In the genomic region with DNA sequence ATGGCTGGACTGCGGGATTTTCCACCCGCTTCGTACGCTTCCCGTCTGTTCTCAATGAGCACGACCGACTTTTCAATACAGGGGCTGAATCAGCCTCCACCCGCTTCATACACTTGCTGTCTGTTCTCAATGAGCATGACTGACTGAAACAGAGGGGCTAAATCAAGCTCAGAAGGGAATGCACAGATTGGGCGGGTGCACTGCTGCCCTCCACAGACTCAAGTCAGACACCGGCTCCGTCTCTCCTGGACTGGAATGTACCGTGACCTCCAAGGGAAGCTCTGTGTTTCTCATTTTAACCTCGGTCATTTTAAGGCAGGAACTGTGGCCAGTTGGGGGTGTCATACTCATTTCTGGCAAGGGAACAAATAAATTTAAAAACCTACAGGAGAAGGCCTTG, we compare ENCODE assay signal across 31 cellular contexts. TPM values are rescaled to one million over a fixed set of nuclear protein-coding genes. Genes with fewer than 3 reads are reported as not detected.
DNase-seq lines count a peak whose midpoint lies in the region; ATAC-seq, FAIRE-seq and TF ChIP-seq lines count a peak whose summit lies in the region.
"Had no signal": no experiment of that assay in that cellular context is flagged by ENCODE, and none has a peak within 500 bp of the region (broad histone marks: within the 10 kb centered on the region; RNA-seq: fewer than 3 reads in every experiment).

No MANE protein-coding gene starts in this region.

- peak; percentile 3 for DNase-seq in left cardiac atrium
- DNase-seq in cardiac septum (ENCODE audit: low spot score): no peak
- DNase-seq in astrocyte (ENCODE audit: low read depth): no peak
- peak; percentile 81 for DNase-seq in myocyte (ENCODE audit: low read depth)
- DNase-seq in type B pancreatic cell (ENCODE audit: extremely low spot score, unreplicated experiment): no peak
- DNase-seq in NCI-H2196 treated with DMSO at 0.1 percent for 48 hours (lab: John Stamatoyannopoulos, UW; ENCODE audit: unreplicated experiment): no peak
- no peak for DNase-seq in GM12892 (ENCODE audit: insufficient read length)
- DNase-seq in SKM-1 (lab: John Stamatoyannopoulos, UW; ENCODE audit: unreplicated experiment): no peak
- DNase-seq: activated CD4-positive, alpha-beta memory T cell treated with anti-CD3 and anti-CD28 coated beads, Interleukin-2, amount 10 ng/mL, durations not matched to agents 7 days and 5 days; activated CD4-positive, alpha-beta T cell treated with anti-CD3 and anti-CD28 coated beads for 1 hour; activated effector memory CD4-positive, alpha-beta T cell treated with Interleukin-2 at 50 U/mL for 16 hours; activated naive CD8-positive, alpha-beta T cell treated with anti-CD3 and anti-CD28 coated beads for 36 hours; CD4-positive, alpha-beta memory T cell; foreskin melanocyte; kidney glomerular epithelial cell; NCI-H1105; NCI-H1930; NCI-H524; PC-9; retina; stimulated activated CD8-positive, alpha-beta memory T cell treated with anti-CD3 and anti-CD28 coated beads, Interleukin-4, amount 100 ng/mL, for 48 hours; uterus had no signal

- H3K79me2 ChIP-seq in astrocyte (ENCODE audit: insufficient read depth, low read length): peaks cover 74% of the 10 kb centered on the region

- no peak overlapping the region for H3K27ac ChIP-seq in astrocyte (ENCODE audit: low read depth, low read length)
- H3K27ac ChIP-seq: PC-9, testis, uterus had no signal

- H3K4me1 Mint-ChIP-seq in astrocyte (ENCODE audit: low read depth, unreplicated experiment) (peaks cover 7% of the 10 kb centered on the region), type B pancreatic cell (ENCODE audit: unreplicated experiment) (peaks cover 7% of the 10 kb centered on the region)

- TF ChIP-seq POLR2A in GM12892 (IDR thresholded peaks at IDR 0.05; ENCODE audit: low read depth, low read length): no peak

- no peak overlapping the region for H3K4me3 ChIP-seq in astrocyte (ENCODE audit: insufficient read depth, low read depth, low read length)
- H3K4me3 ChIP-seq: GM23338, K562, lung, PC-9, testis, uterus had no signal

- no peak overlapping the region for H3K4me2 ChIP-seq in astrocyte (ENCODE audit: low read length)
- H3K4me2 ChIP-seq: GM23338, PC-9 had no signal

- H3K4me1 ChIP-seq in astrocyte (ENCODE audit: insufficient read depth, low read length): no peaks in the 10 kb centered on the region

- ATAC-seq in left cardiac atrium: no peak
- ATAC-seq: GM23338; K562; natural killer cell treated with Interleukin-12 subunit alpha and Interleukin-12 subunit beta and Interleukin-15 and Interleukin-18, amount 100 ng/mL, for 72 hours had no signal

- H3K27me3 Mint-ChIP-seq in astrocyte (ENCODE audit: low read depth, unreplicated experiment) (no peaks in the 10 kb centered on the region), type B pancreatic cell (no peaks in the 10 kb centered on the region)
- H3K27me3 Mint-ChIP-seq: activated CD4-positive, alpha-beta memory T cell treated with anti-CD3 and anti-CD28 coated beads, Interleukin-2, amount 10 ng/mL, durations not matched to agents 7 days and 5 days; activated naive CD8-positive, alpha-beta T cell treated with anti-CD3 and anti-CD28 coated beads for 36 hours; CD4-positive, alpha-beta memory T cell; dendritic cell treated with granulocyte-macrophage colony-stimulating factor and Interleukin-4, amounts not matched to agents 40 ng/mL and 50 ng/mL, for 4 days; natural killer cell treated with Interleukin-12 subunit alpha and Interleukin-12 subunit beta and Interleukin-15 and Interleukin-18, amount 100 ng/mL, for 72 hours; stimulated activated naive CD8-positive, alpha-beta T cell treated with anti-CD3 and anti-CD28 coated beads, Interleukin-15, Interleukin-2, amounts not matched to agents 100 ng/mL and 50 ng/mL, for 24 hours had no signal

- no peaks in the 10 kb centered on the region for H3K27me3 ChIP-seq in astrocyte (ENCODE audit: insufficient read depth, low read length)
- H3K27me3 ChIP-seq: testis, uterus had no signal

- intact Hi-C loops in left cardiac atrium (cut with DNase I): no loop called here
- intact Hi-C loops in cardiac septum (cut with DNase I): loop anchor here (5.0 kb wide), 1 partner anchor 253 kb away; no protein-coding TSS in a partner anchor

- no peaks in the 10 kb centered on the region for H3K9me3 ChIP-seq in astrocyte (ENCODE audit: insufficient read depth, low read depth, low read length)
- H3K9me3 ChIP-seq: testis, uterus had no signal

- H3K9me3 Mint-ChIP-seq in astrocyte (ENCODE audit: unreplicated experiment) (no peaks in the 10 kb centered on the region), type B pancreatic cell (no peaks in the 10 kb centered on the region)
- H3K9me3 Mint-ChIP-seq: activated CD4-positive, alpha-beta memory T cell treated with anti-CD3 and anti-CD28 coated beads, Interleukin-2, amount 10 ng/mL, durations not matched to agents 7 days and 5 days; activated naive CD8-positive, alpha-beta T cell treated with anti-CD3 and anti-CD28 coated beads for 36 hours; CD4-positive, alpha-beta memory T cell; dendritic cell treated with granulocyte-macrophage colony-stimulating factor and Interleukin-4, amounts not matched to agents 40 ng/mL and 50 ng/mL, for 4 days; GM23338; natural killer cell treated with Interleukin-12 subunit alpha and Interleukin-12 subunit beta and Interleukin-15 and Interleukin-18, amount 100 ng/mL, for 72 hours; stimulated activated naive CD8-positive, alpha-beta T cell treated with anti-CD3 and anti-CD28 coated beads, Interleukin-15, Interleukin-2, amounts not matched to agents 100 ng/mL and 50 ng/mL, for 24 hours; T-helper 2 cell treated with Interferon-gamma antibody and Interleukin-4, amounts not matched to agents 5 μg/mL and 100 μg/mL, for 36 hours had no signal

- H2AFZ ChIP-seq in astrocyte (ENCODE audit: low read depth, low read length): no peak overlapping the region
- H2AFZ ChIP-seq: GM23338, PC-9 had no signal

- H3K36me3 Mint-ChIP-seq in astrocyte (ENCODE audit: low read depth, unreplicated experiment) (peaks cover 2% of the 10 kb centered on the region), type B pancreatic cell (peaks cover 4% of the 10 kb centered on the region)

- H3K4me3 Mint-ChIP-seq in astrocyte (ENCODE audit: unreplicated experiment) (no peak overlapping the region), type B pancreatic cell (no peak overlapping the region)
- H3K4me3 Mint-ChIP-seq: activated CD4-positive, alpha-beta memory T cell treated with anti-CD3 and anti-CD28 coated beads, Interleukin-2, amount 10 ng/mL, durations not matched to agents 7 days and 5 days; activated naive CD8-positive, alpha-beta T cell treated with anti-CD3 and anti-CD28 coated beads for 36 hours; CD4-positive, alpha-beta memory T cell; dendritic cell treated with granulocyte-macrophage colony-stimulating factor and Interleukin-4, amounts not matched to agents 40 ng/mL and 50 ng/mL, for 4 days; GM23338; natural killer cell treated with Interleukin-12 subunit alpha and Interleukin-12 subunit beta and Interleukin-15 and Interleukin-18, amount 100 ng/mL, for 72 hours; stimulated activated naive CD8-positive, alpha-beta T cell treated with anti-CD3 and anti-CD28 coated beads, Interleukin-15, Interleukin-2, amounts not matched to agents 100 ng/mL and 50 ng/mL, for 24 hours; T-helper 2 cell treated with Interferon-gamma antibody and Interleukin-4, amounts not matched to agents 5 μg/mL and 100 μg/mL, for 36 hours had no signal

- H3K9ac ChIP-seq in astrocyte (ENCODE audit: low read length): no peak overlapping the region

- H4K20me1 ChIP-seq in astrocyte (ENCODE audit: insufficient read depth, low read length): peaks cover 88% of the 10 kb centered on the region

- FAIRE-seq in astrocyte (lab: Jason Lieb, UNC) (no peak), GM12892 (lab: Jason Lieb, UNC) (no peak)
- FAIRE-seq: A204.1, K562 had no signal

- TF ChIP-seq CTCF in astrocyte (IDR thresholded peaks at IDR 0.05; ENCODE audit: insufficient read depth, low read depth, low read length) (no peak), type B pancreatic cell (conservative IDR thresholded peaks at IDR 0.05) (no peak)

- H3K27ac Mint-ChIP-seq in astrocyte (ENCODE audit: unreplicated experiment) (peak overlapping the region; percentile 34), type B pancreatic cell (peak overlapping the region; percentile 51)
- H3K27ac Mint-ChIP-seq: activated CD4-positive, alpha-beta memory T cell treated with anti-CD3 and anti-CD28 coated beads, Interleukin-2, amount 10 ng/mL, durations not matched to agents 7 days and 5 days; activated naive CD8-positive, alpha-beta T cell treated with anti-CD3 and anti-CD28 coated beads for 36 hours; dendritic cell treated with granulocyte-macrophage colony-stimulating factor and Interleukin-4, amounts not matched to agents 40 ng/mL and 50 ng/mL, for 4 days; GM23338; natural killer cell treated with Interleukin-12 subunit alpha and Interleukin-12 subunit beta and Interleukin-15 and Interleukin-18, amount 100 ng/mL, for 72 hours; stimulated activated naive CD8-positive, alpha-beta T cell treated with anti-CD3 and anti-CD28 coated beads, Interleukin-15, Interleukin-2, amounts not matched to agents 100 ng/mL and 50 ng/mL, for 24 hours; T-helper 2 cell treated with Interferon-gamma antibody and Interleukin-4, amounts not matched to agents 5 μg/mL and 100 μg/mL, for 36 hours had no signal

- H3K36me3 ChIP-seq in astrocyte (ENCODE audit: insufficient read depth, low read length): peaks cover 2% of the 10 kb centered on the region
- H3K36me3 ChIP-seq: uterus had no signal

RNA-seq across cellular contexts. Expression of gene BRD1, which starts 48.4 kb away (rescaled TPM):
- 10 to 100 TPM; 17.8 to 19.6 TPM for total RNA-seq in left cardiac atrium
- 18.0 TPM for total RNA-seq in cardiac septum
- total RNA-seq in astrocyte: 30.0 and 32.4 TPM in 2 replicates
- 20.1 and 21.4 TPM in 2 replicates for total RNA-seq in myocyte
- polyA plus RNA-seq in myocyte (2012): 15.5 TPM
- 51.1 and 53.0 TPM in 2 replicates for total RNA-seq in type B pancreatic cell (ENCODE audit: low replicate concordance)
- 8.5 TPM for polyA plus RNA-seq in GM12892 (2012; ENCODE audit: missing spikeins)

Comparison
In these comparisons a context has a peak if more than half of its experiments do, and no peak if none do; other contexts are left out.
1. DNase-seq: peak in left cardiac atrium (single experiment) and myocyte (single experiment); none in cardiac septum (single experiment), astrocyte (single experiment), type B pancreatic cell (single experiment), NCI-H2196 treated with DMSO at 0.1 percent for 48 hours (single experiment), GM12892 (single experiment) and SKM-1 (single experiment).